ENCODE assay signal across 13 cellular contexts in the genomic region with DNA sequence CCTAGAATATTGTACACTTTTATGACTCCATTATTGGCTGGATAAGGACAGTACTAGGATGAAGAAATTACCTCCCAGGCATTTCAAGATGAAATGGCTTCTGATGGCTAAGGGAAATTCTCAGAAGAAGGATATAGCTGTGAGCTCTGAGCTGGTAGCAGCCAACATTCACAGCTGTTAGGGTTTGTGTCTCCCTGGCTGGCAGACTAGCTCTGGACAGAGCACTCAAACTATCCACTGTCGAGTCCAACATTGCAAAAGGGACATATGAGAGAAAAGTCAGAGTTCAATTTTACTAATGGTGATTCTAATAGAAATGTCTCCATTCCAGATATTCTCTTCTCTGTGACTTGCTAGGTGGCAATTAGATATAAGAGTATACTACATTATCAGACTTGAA.
DNase-seq lines count a peak whose midpoint lies in the region; ATAC-seq lines count a peak whose summit lies in the region.
"Had no signal": no experiment of that assay in that cellular context is flagged by ENCODE, and none has a peak within 500 bp of the region (broad histone marks: within the 10 kb centered on the region; RNA-seq: fewer than 3 reads in every experiment).

No MANE protein-coding gene starts in this region.

- intact Hi-C loops in Right ventricle myocardium superior (cut with DNase I) (no loop called here), cardiac septum (cut with DNase I) (no loop called here), left ventricle myocardium superior (cut with micrococcal nuclease) (no loop called here), Right ventricle myocardium inferior (cut with DNase I) (no loop called here)

- peak; percentile 77 for ATAC-seq in Right ventricle myocardium superior (ENCODE audit: poor library complexity)
- peak; percentile 55 for ATAC-seq in left ventricle myocardium superior
- no peak for ATAC-seq in Right ventricle myocardium inferior
- ATAC-seq: A549; CD8-positive, alpha-beta T cell had no signal

- DNase-seq in Right ventricle myocardium superior (no peak), cardiac septum (ENCODE audit: low spot score) (no peak), left ventricle myocardium superior (no peak), Right ventricle myocardium inferior (ENCODE audit: missing footprints) (no peak), HUDEP-2 (lab: John Stamatoyannopoulos, UW; ENCODE audit: unreplicated experiment in 76 of 76) (no peak)
- DNase-seq: AML-193; Caco-2; Calu3; CD4-positive, alpha-beta T cell; CD8-positive, alpha-beta T cell; DMS79 treated with DMSO at 0.1 percent for 48 hours; GF-D8 had no signal
